Comparison of ENCODE assay signal across 23 cellular contexts in the genomic region with DNA sequence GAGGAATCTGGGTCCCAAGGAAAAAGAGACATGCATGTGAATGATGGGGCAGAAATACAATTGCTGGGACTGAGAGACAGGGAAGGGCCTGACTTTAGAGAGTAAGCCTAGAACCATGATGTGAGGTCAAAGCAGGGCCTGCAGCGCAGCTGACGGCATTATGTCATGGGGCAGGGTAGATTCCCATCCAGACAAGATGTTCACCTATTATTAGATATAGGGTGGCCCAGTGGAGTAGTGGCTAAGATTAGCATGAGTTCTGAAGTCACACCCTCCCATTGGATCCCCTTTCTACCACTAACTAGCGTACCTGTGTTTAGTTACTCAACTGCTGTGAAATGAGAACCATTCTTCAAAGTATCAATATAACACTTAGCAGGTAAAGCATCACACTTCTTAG.
"Had no signal": no experiment of that assay in that cellular context is flagged by ENCODE, and none has a peak within 500 bp of the region (broad histone marks: within the 10 kb centered on the region; RNA-seq: fewer than 3 reads in every experiment).

No MANE protein-coding gene starts in this region.

- H3K9me3 ChIP-seq: colonic mucosa, esophagus squamous epithelium had no signal

- H3K36me3 ChIP-seq: colonic mucosa, esophagus muscularis mucosa, gastroesophageal sphincter had no signal

- H3K4me1 ChIP-seq: colonic mucosa, esophagus squamous epithelium, foreskin keratinocyte, gastroesophageal sphincter had no signal

- DNase-seq: colonic mucosa; cortex of kidney; dermis blood vessel endothelial cell; dorsolateral prefrontal cortex; effector CD4-positive, alpha-beta T cell; effector CD8-positive, alpha-beta T cell; effector memory CD4-positive, alpha-beta T cell; effector memory CD8-positive, alpha-beta T cell; endodermal cell; erythroblast; esophagus squamous epithelium; foreskin fibroblast; foreskin keratinocyte; foreskin melanocyte; glutamatergic neuron; head of caudate nucleus; heart left ventricle; heart right ventricle had no signal

- ATAC-seq: effector memory CD8-positive, alpha-beta T cell; esophagus mucosa; foreskin keratinocyte; gastroesophageal sphincter; heart left ventricle; heart right ventricle had no signal

- H3K4me3 ChIP-seq: colonic mucosa, coronary artery, dorsolateral prefrontal cortex, esophagus muscularis mucosa, esophagus squamous epithelium, gastroesophageal sphincter, heart left ventricle, heart right ventricle had no signal

- H3K27ac ChIP-seq: colonic mucosa, coronary artery, dorsolateral prefrontal cortex, epithelial cell of prostate, esophagus muscularis mucosa, esophagus squamous epithelium, foreskin keratinocyte, gastroesophageal sphincter, heart left ventricle, heart right ventricle had no signal

- H3K27me3 ChIP-seq: colonic mucosa, dorsolateral prefrontal cortex, esophagus muscularis mucosa, esophagus squamous epithelium, foreskin keratinocyte, gastroesophageal sphincter, heart left ventricle, heart right ventricle had no signal
